In the genomic region with DNA sequence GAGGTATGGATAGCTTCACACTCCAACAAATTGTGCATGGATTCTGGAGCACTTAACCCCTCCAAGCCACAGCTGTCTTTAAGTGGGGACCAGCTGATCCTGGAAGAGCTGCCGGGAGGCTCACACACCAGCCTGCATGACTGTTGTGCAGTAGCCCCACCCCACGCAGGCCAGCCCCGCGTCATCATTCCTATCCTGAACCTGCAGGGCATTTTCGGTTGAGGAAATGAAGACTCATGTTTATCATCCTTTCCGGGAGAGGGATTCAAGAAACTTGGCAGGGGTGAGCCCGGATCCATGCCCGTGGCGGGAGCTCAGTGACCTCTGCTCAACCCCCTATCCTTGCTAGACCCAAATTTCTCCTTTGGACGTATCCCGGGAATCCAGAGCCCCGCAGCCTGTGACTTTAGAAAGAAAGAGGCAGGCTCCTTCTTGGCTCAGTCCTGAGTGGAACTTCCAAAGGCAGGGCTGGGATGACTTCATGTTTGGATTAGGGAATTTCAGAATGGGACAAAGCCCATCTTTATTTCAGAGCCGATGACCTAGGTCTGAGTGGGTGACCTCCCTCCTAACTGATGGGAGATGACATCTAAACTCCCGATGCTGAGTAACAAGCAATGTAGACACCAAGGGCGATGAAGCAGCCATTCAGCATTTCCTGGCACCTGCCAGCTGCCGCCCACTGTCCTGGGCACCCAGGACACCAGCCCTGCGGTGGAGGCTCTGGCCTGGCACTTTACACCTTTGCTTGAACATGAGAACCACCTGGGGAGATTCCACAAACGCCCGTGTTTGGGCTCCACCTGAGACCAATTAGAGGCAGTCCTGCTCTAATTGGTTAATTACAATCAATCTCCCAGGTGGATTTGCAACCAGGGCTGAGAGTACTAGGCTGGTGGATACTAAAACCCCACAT, we compare ENCODE assay signal across 10 cellular contexts. TPM values are rescaled to one million over a fixed set of nuclear protein-coding genes. Genes with fewer than 3 reads are reported as not detected.
A peak's percentile ranks its signal among the peaks of the same experiment; 100 is the strongest.
DNase-seq lines count a peak whose midpoint lies in the region; ATAC-seq and TF ChIP-seq lines count a peak whose summit lies in the region.
"Had no signal": no experiment of that assay in that cellular context is flagged by ENCODE, and none has a peak within 500 bp of the region (broad histone marks: within the 10 kb centered on the region; RNA-seq: fewer than 3 reads in every experiment).

No MANE protein-coding gene starts in this region.

- no peak overlapping the region for H3K9ac ChIP-seq in skeletal muscle tissue (ENCODE audit: low read depth in 1 of 3, low read length in 3 of 3)

- peaks cover 0 to 11% (median 5%) of the 10 kb centered on the region in 3 donors for H3K27me3 ChIP-seq in skeletal muscle tissue (ENCODE audit: control insufficient read depth in 3 of 3, insufficient read depth in 3 of 3, low read length in 3 of 3)

- no peaks in the 10 kb centered on the region for H3K36me3 ChIP-seq in skeletal muscle tissue (ENCODE audit: control insufficient read depth in 3 of 3, insufficient read depth in 3 of 3, low read length in 3 of 3)

- H3K27ac ChIP-seq in skeletal muscle tissue (ENCODE audit: low read depth, low read length): peak overlapping the region; percentile 37

- H3K9me3 ChIP-seq in skeletal muscle tissue (ENCODE audit: control insufficient read depth in 3 of 3, low read length in 3 of 3): peaks cover 0 to 2% (median 0%) of the 10 kb centered on the region in 3 donors

- DNase-seq in NCI-H1417 (lab: John Stamatoyannopoulos, UW) (peak in 2 of 3 experiments; percentile 34 to 73), NCI-H1417 treated with DMSO at 0.1 percent for 48 hours (lab: John Stamatoyannopoulos, UW) (no peak), RPMI7951 (ENCODE audit: low read depth) (peak; percentile 92), fibroblast of the aortic adventitia (ENCODE audit: low read depth) (peak; percentile 84), posterior cingulate gyrus (no peak)
- DNase-seq: activated T-cell treated with anti-CD3 and anti-CD28 coated beads, Interleukin-2, amount 50 U/mL, for 1 hour; midbrain had no signal

- TF ChIP-seq CTCF in fibroblast of the aortic adventitia (IDR thresholded peaks at IDR 0.05; ENCODE audit: insufficient read depth, low read length): no peak

- H3K4me1 ChIP-seq in skeletal muscle tissue (ENCODE audit: control insufficient read depth in 3 of 3, insufficient read depth in 3 of 3, low read length in 3 of 3): peaks cover 6 to 12% (median 9%) of the 10 kb centered on the region in 3 donors

- intact Hi-C loops in posterior cingulate gyrus (cut with DNase I): no loop called here

- ATAC-seq in HG03039 (IDR thresholded peaks at IDR 0.05; ENCODE audit: unreplicated experiment) (no peak), HG03469 (IDR thresholded peaks at IDR 0.05; ENCODE audit: unreplicated experiment) (no peak)

- H3K4me3 ChIP-seq in fibroblast of the aortic adventitia (ENCODE audit: low read depth, low read length) (peak overlapping the region; percentile 7), skeletal muscle tissue (ENCODE audit: low read length in 3 of 3) (no peak overlapping the region)

RNA-seq across cellular contexts. Expression of a gene that starts 43.3 kb away (rescaled TPM):
- total RNA-seq in RPMI7951 (2014; rRNA removed; shearing (Covaris generic)): 2.8 and 3.0 TPM in 2 replicates
- total RNA-seq in fibroblast of the aortic adventitia (ENCODE audit: low replicate concordance) (12.3 and 15.7 TPM in 2 replicates), skeletal muscle tissue (6.8 TPM)

Comparison
In these comparisons a context has a peak if more than half of its experiments do, and no peak if none do; other contexts are left out.
1. DNase-seq: peak in NCI-H1417 (2 of 3), RPMI7951 (single experiment) and fibroblast of the aortic adventitia (single experiment); none in NCI-H1417 treated with DMSO at 0.1 percent for 48 hours (single experiment) and posterior cingulate gyrus (0 of 10).